Comparison of ENCODE assay signal across 21 cellular contexts in genomic region chr12:5204271-5204670, GRCh38.
A peak's percentile ranks its signal among the peaks of the same experiment; 100 is the strongest.
DNase-seq lines count a peak whose midpoint lies in the region; ATAC-seq, FAIRE-seq and TF ChIP-seq lines count a peak whose summit lies in the region.
"Had no signal": no experiment of that assay in that cellular context is flagged by ENCODE, and none has a peak within 500 bp of the region (broad histone marks: within the 10 kb centered on the region; RNA-seq: fewer than 3 reads in every experiment).

No MANE protein-coding gene starts in this region.

- WGBS in H1 (ENCODE audit: extremely low coverage in 1 of 2, insufficient coverage in 1 of 2, insufficient read length in 1 of 2, insufficient replicate concordance in 2 of 2, low coverage in 1 of 2, low lambda C conversion rate in 2 of 2, missing lambda C conversion rate in 1 of 2), 2 experiments: 17% methylated on average over 4 of the region's 4 CpGs; no CpG with 5 or more reads in 1 of the 2 experiments
- WGBS in neuronal stem cell (ENCODE audit: extremely low coverage in 2 of 2, insufficient read length in 2 of 2, insufficient replicate concordance in 1 of 2), 2 donors: no CpG with 5 or more reads among the region's 4 CpGs

- H3K79me2 ChIP-seq in H1 (ENCODE audit: control insufficient read depth in 1 of 2, insufficient read depth in 2 of 2, low read length in 2 of 2): no peaks in the 10 kb centered on the region

- no peak overlapping the region for H2BK12ac ChIP-seq in H1 (ENCODE audit: low read depth, low read length)
- H2BK12ac ChIP-seq in neuronal stem cell (ENCODE audit: low read length): no peak overlapping the region

- TF ChIP-seq CTCF in H1 (IDR thresholded peaks at IDR 0.05; ENCODE audit: control extremely low read depth in 1 of 3, insufficient read depth in 1 of 3, low read depth in 1 of 3, low read length in 3 of 3): no peak

- H3K4me3 ChIP-seq in HUES48 (ENCODE audit: low read depth, low read length) (no peak overlapping the region), H1 (ENCODE audit: extremely low read depth in 1 of 4, insufficient read depth in 2 of 4, low read depth in 3 of 4, low read length in 4 of 4) (peak overlapping the region in 1 of 4 experiments; percentile 12; a peak in 1 of 8 replicates), neuronal stem cell (ENCODE audit: low read length in 2 of 2) (no peak overlapping the region)
- H3K4me3 ChIP-seq: PC-9, thyroid gland had no signal

- H2AFZ ChIP-seq in H1 (ENCODE audit: low read length) (no peak overlapping the region), neuronal stem cell (ENCODE audit: low read length) (no peak overlapping the region)
- H2AFZ ChIP-seq: PC-9 had no signal

- H3K4me1 ChIP-seq in HUES48 (ENCODE audit: control insufficient read depth, insufficient read depth, low read length) (peaks cover 14% of the 10 kb centered on the region), H1 (replicated peaks in 1 of 4; ENCODE audit: control insufficient read depth in 3 of 4, insufficient read depth in 4 of 4, low read length in 3 of 4) (peaks cover 3 to 22% (median 10%) of the 10 kb centered on the region in 4 experiments; a peak in 5 of 7 replicates), neuronal stem cell (ENCODE audit: control insufficient read depth in 2 of 2, insufficient read depth in 1 of 2, low read depth in 1 of 2, low read length in 2 of 2) (peaks cover 0 to 15% of the 10 kb centered on the region in 2 donors)
- H3K4me1 ChIP-seq: thyroid gland had no signal

- H3K23me2 ChIP-seq in H1 (ENCODE audit: low read depth, low read length): no peaks in the 10 kb centered on the region

- no peak overlapping the region for H2BK5ac ChIP-seq in H1 (ENCODE audit: low read depth, low read length)
- no peak overlapping the region for H2BK5ac ChIP-seq in neuronal stem cell (ENCODE audit: low read length)

- no peak overlapping the region for H2BK120ac ChIP-seq in H1 (replicated peaks; ENCODE audit: low read depth, low read length)
- H2BK120ac ChIP-seq in neuronal stem cell (ENCODE audit: low read depth, low read length): no peak overlapping the region

- no peak overlapping the region for H4K91ac ChIP-seq in H1 (replicated peaks; ENCODE audit: insufficient read length, low read length)
- H4K91ac ChIP-seq in neuronal stem cell (ENCODE audit: low read depth, low read length, poor library complexity): no peak overlapping the region

- H4K8ac ChIP-seq in H1 (ENCODE audit: extremely low read depth, insufficient read depth, low read length) (no peak overlapping the region), neuronal stem cell (ENCODE audit: low read depth, low read length) (no peak overlapping the region)

- no peak for ATAC-seq in GM18498 (IDR thresholded peaks at IDR 0.05; ENCODE audit: unreplicated experiment)
- ATAC-seq: right cardiac atrium; stimulated activated naive CD8-positive, alpha-beta T cell treated with anti-CD3 and anti-CD28 coated beads, Interleukin-15, Interleukin-2, amounts not matched to agents 100 U/mL and 50 U/mL, for 24 hours had no signal

- no peak overlapping the region for H3K23ac ChIP-seq in H1 (ENCODE audit: insufficient read length)
- H3K23ac ChIP-seq in neuronal stem cell (ENCODE audit: low read depth, low read length, poor library complexity): no peak overlapping the region

- no peak; a peak in 1 of 3 replicates for TF ChIP-seq EP300 in H1 (IDR thresholded peaks at IDR 0.05; ENCODE audit: borderline replicate concordance in 1 of 2, low read depth in 2 of 2, low read length in 2 of 2)

- H3K36me3 ChIP-seq in HUES48 (ENCODE audit: control insufficient read depth, insufficient read depth, low read length) (no peaks in the 10 kb centered on the region), H1 (ENCODE audit: control insufficient read depth in 2 of 4, insufficient read depth in 4 of 4, low read length in 3 of 4) (no peaks in the 10 kb centered on the region), neuronal stem cell (replicated peaks in 1 of 2; ENCODE audit: control insufficient read depth in 2 of 2, insufficient read depth in 2 of 2, low read length in 2 of 2) (no peaks in the 10 kb centered on the region)
- H3K36me3 ChIP-seq: thyroid gland had no signal

- H2BK15ac ChIP-seq in H1 (ENCODE audit: low read length) (no peak overlapping the region), neuronal stem cell (ENCODE audit: low read length) (no peak overlapping the region)

- H3K9me3 ChIP-seq in HUES48 (ENCODE audit: control insufficient read depth, insufficient read depth, low read length): no peaks in the 10 kb centered on the region
- H3K9me3 ChIP-seq in H1 (ENCODE audit: insufficient read depth in 2 of 2, low read depth in 1 of 2, low read length in 1 of 2): no peaks in the 10 kb centered on the region
- no peaks in the 10 kb centered on the region for H3K9me3 ChIP-seq in neuronal stem cell (replicated peaks in 1 of 2; ENCODE audit: control insufficient read depth in 2 of 2, insufficient read depth in 1 of 2, low read depth in 1 of 2, low read length in 2 of 2)
- H3K9me3 ChIP-seq: thyroid gland had no signal

- no peak overlapping the region for H2AK5ac ChIP-seq in H1 (ENCODE audit: low read depth, low read length)
- H2AK5ac ChIP-seq in neuronal stem cell (ENCODE audit: low read depth, low read length): no peak overlapping the region

- H4K5ac ChIP-seq in H1 (ENCODE audit: insufficient read length, low read depth, low read length): no peak overlapping the region

- H3K4ac ChIP-seq in H1 (replicated peaks; ENCODE audit: insufficient read length, low read depth, low read length) (no peak overlapping the region), neuronal stem cell (ENCODE audit: low read length) (no peak overlapping the region)

- H4K20me1 ChIP-seq in H1 (replicated peaks in 1 of 2; ENCODE audit: control insufficient read depth in 1 of 2, insufficient read depth in 2 of 2, low read length in 2 of 2): peaks cover 0 to 1% of the 10 kb centered on the region in 2 experiments

- H3K4me2 ChIP-seq in H1 (ENCODE audit: insufficient read depth in 1 of 2, low read depth in 2 of 2, low read length in 2 of 2) (peak overlapping the region; percentile 10 to 21; a peak in 2 of 4 replicates), neuronal stem cell (ENCODE audit: insufficient read depth, low read length, poor library complexity, severe bottlenecking) (no peak overlapping the region)
- H3K4me2 ChIP-seq: PC-9 had no signal

- H3K14ac ChIP-seq in H1 (ENCODE audit: insufficient read length) (no peak overlapping the region), neuronal stem cell (ENCODE audit: low read length) (no peak overlapping the region)

- H3K27ac ChIP-seq in HUES48 (ENCODE audit: low read depth, low read length) (peak overlapping the region; percentile 53), H1 (ENCODE audit: low read depth, low read length) (no peak overlapping the region), neuronal stem cell (replicated peaks; ENCODE audit: low read length) (peak overlapping the region; percentile 9)
- H3K27ac ChIP-seq: PC-9, thyroid gland had no signal

- no peak overlapping the region for H3K18ac ChIP-seq in H1 (ENCODE audit: extremely low read depth, low read length)
- no peak overlapping the region for H3K18ac ChIP-seq in neuronal stem cell (ENCODE audit: low read length)

- peak in 1 of 2 experiments; percentile 36; a peak in 1 of 4 replicates for TF ChIP-seq RAD21 in H1 (IDR thresholded peaks at IDR 0.05 in 1 of 2, conservative IDR thresholded peaks at IDR 0.05 in 1 of 2; ENCODE audit: low read depth in 2 of 2, low read length in 2 of 2)

- CTCF ChIA-PET in H1 (lab: Charles Lee; ENCODE audit: partially characterized antibody): interaction anchor here (0.7 to 9.4 kb wide), 5 partner anchors 11 to 593 kb away, joined by 3 to 112 read pairs (median 4); partner anchors contain the start of gene NTF3

- POLR2A ChIA-PET in H1 (lab: Charles Lee; ENCODE audit: partially characterized antibody): interaction anchor here (0.7 to 1.4 kb wide), 6 partner anchors 29 to 231 kb away, joined by 3 read pairs; partner anchors contain the start of gene NTF3

- H2BK20ac ChIP-seq in H1 (ENCODE audit: low read length): no peak overlapping the region

- FAIRE-seq in H1 (lab: Jason Lieb, UNC): peak; percentile 85

- H3K79me1 ChIP-seq in H1 (ENCODE audit: low read depth, low read length) (no peaks in the 10 kb centered on the region), neuronal stem cell (ENCODE audit: low read depth, low read length) (no peaks in the 10 kb centered on the region)

- peak; percentile 17 for DNase-seq in NCI-H345 treated with DMSO at 0.1 percent for 48 hours (lab: John Stamatoyannopoulos, UW; ENCODE audit: unreplicated experiment)
- no peak for DNase-seq in H1 (ENCODE audit: low read depth in 1 of 2, low spot score in 2 of 2)
- DNase-seq in neuronal stem cell (ENCODE audit: low spot score): peak; percentile 71
- no peak for DNase-seq in erythroblast (lab: John Stamatoyannopoulos, UW)
- no peak for DNase-seq in GOT3 (lab: John Stamatoyannopoulos, UW)
- DNase-seq: activated CD4-positive, alpha-beta T cell treated with anti-CD3 and anti-CD28 coated beads, Interleukin-2, amount 10 ng/mL, durations not matched to agents 24 days and 14 days; CD4-positive, alpha-beta memory T cell; foreskin fibroblast; hippocampal formation; kidney glomerular epithelial cell; naive B cell; NCI-H1092 treated with DMSO at 0.1 percent for 48 hours; NCI-H2081 treated with DMSO at 0.1 percent for 48 hours; NCI-H748 treated with DMSO at 0.1 percent for 48 hours; PC-9; right cardiac atrium; stimulated activated CD4-positive, alpha-beta T cell treated with anti-CD3 and anti-CD28 coated beads, Interleukin-4, amount 100 ng/mL, for 24 hours; stimulated activated naive CD8-positive, alpha-beta T cell treated with anti-CD3 and anti-CD28 coated beads, Interleukin-15, Interleukin-2, amounts not matched to agents 100 U/mL and 50 U/mL, for 24 hours; thyroid gland had no signal

- H3K27me3 ChIP-seq in HUES48 (ENCODE audit: control insufficient read depth, insufficient read depth, low read length) (no peaks in the 10 kb centered on the region), H1 (replicated peaks in 1 of 4; ENCODE audit: control insufficient read depth in 3 of 4, extremely low read depth in 1 of 4, insufficient read depth in 3 of 4, low read length in 3 of 4) (no peaks in the 10 kb centered on the region; a peak in 1 of 7 replicates), neuronal stem cell (ENCODE audit: control insufficient read depth in 3 of 3, insufficient read depth in 3 of 3, low read depth in 1 of 3, low read length in 3 of 3) (no peaks in the 10 kb centered on the region)
- H3K27me3 ChIP-seq: thyroid gland had no signal

- no peak overlapping the region for H3K56ac ChIP-seq in H1 (replicated peaks; ENCODE audit: insufficient read length, low read depth, low read length)

- H3K9ac ChIP-seq in HUES48 (ENCODE audit: low read depth, low read length) (no peak overlapping the region), H1 (replicated peaks in 1 of 4; ENCODE audit: extremely low read depth in 1 of 4, low read depth in 3 of 4, low read length in 3 of 4) (no peak overlapping the region), neuronal stem cell (ENCODE audit: low read depth, low read length, poor library complexity) (no peak overlapping the region)

- TF ChIP-seq POLR2A in H1 (IDR thresholded peaks at IDR 0.05; ENCODE audit: control extremely low read depth in 1 of 2, low read depth in 2 of 2, low read length in 2 of 2) (no peak), erythroblast (IDR thresholded peaks at IDR 0.05; ENCODE audit: low read length) (no peak)

TF ChIP-seq in H1, 55 proteins besides CTCF, POLR2A, EP300 and RAD21 (continues in another document):
- TF ChIP-seq ZNF274 (IDR thresholded peaks at IDR 0.05; ENCODE audit: borderline replicate concordance, extremely low read depth, low read length): no peak

Comparison
In these comparisons a context has a peak if more than half of its experiments do, and no peak if none do; other contexts are left out.
1. DNase-seq: peak in NCI-H345 treated with DMSO at 0.1 percent for 48 hours (single experiment) and neuronal stem cell (single experiment); none in H1 (0 of 2), erythroblast (0 of 2) and GOT3 (single experiment).